Comparison of ENCODE assay signal across 17 cellular contexts in the genomic region with DNA sequence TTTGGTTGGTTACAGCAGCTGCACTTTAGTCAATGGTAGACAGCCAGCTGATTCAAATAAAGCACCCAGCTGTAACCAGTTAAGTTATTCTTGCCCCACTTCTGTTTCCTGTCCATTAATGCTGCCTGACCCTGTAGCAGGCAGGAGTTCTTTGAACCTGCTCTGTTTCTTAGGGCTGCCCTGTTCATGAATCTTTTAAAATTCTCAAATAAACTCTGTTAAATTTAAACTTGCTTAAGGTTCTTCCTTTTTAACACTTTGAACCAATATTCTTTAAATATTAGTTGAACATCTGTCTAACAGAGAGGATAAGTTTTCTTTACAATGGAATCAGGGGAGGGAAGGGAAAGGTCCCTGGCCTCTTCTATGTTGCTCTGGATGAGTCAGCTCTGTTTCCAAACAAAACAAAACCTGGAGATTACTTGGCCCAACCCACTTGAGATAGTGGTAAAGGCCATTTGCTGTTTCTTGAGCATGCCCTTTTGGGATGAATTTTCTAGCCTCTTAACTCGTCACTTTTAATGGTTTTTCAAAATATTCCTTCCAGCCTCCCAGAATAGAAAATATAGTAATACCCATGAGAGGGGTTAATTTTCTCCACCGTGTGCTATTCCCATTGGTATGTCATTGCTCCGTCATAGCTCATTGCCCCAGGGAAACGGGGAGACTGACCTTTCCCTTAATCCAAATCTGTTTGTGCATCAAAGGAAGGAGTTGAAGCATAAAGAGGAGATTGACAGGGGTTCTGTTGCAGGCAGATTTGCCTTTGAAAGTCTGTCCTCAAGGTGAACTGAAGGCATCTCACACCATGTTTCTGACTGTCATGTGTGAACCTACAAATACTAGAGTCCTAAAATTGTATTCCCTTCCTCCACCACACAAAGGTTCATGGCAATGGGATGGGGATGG.
DNase-seq lines count a peak whose midpoint lies in the region; ATAC-seq, FAIRE-seq and TF ChIP-seq lines count a peak whose summit lies in the region.
"Had no signal": no experiment of that assay in that cellular context is flagged by ENCODE, and none has a peak within 500 bp of the region (broad histone marks: within the 10 kb centered on the region; RNA-seq: fewer than 3 reads in every experiment).

No MANE protein-coding gene starts in this region.

- H3K36me3 ChIP-seq in K562 (ENCODE audit: control insufficient read depth, insufficient read depth, low read length) (no peaks in the 10 kb centered on the region), kidney epithelial cell (ENCODE audit: control insufficient read depth, insufficient read depth, low read length) (no peaks in the 10 kb centered on the region)
- H3K36me3 ChIP-seq: Peyer's patch had no signal

- no peaks in the 10 kb centered on the region for H3K9me3 ChIP-seq in K562 (replicated peaks; ENCODE audit: control insufficient read depth, insufficient read depth, low read depth, low read length)
- H3K9me3 ChIP-seq: Peyer's patch had no signal

- H3K4me3 ChIP-seq in K562 (no peak overlapping the region), kidney epithelial cell (ENCODE audit: low read depth, low read length) (no peak overlapping the region)
- H3K4me3 ChIP-seq: Peyer's patch had no signal

- no TSS peak for BruUV-seq in K562 (replicated peaks; lab: Mats Ljungman, UMichigan)

- H3K27ac ChIP-seq in K562 (ENCODE audit: extremely low read depth, low read depth, low read length), result peak overlapping the region; percentile 56
- H3K27ac ChIP-seq: Peyer's patch had no signal

- H3K9me1 ChIP-seq in K562 (ENCODE audit: control insufficient read depth, insufficient read depth, low read length), result no peaks in the 10 kb centered on the region

- in situ Hi-C loops in K562 (cut with MboI), result no loop called here

- H2AFZ ChIP-seq in K562 (ENCODE audit: low read depth, low read length), result peak overlapping the region; percentile 77

- no peak for TF ChIP-seq POLR2A in K562 (conservative IDR thresholded peaks at IDR 0.05)

- ATAC-seq in K562, result peak; percentile 91
- ATAC-seq: activated CD8-positive, alpha-beta memory T cell treated with anti-CD3 and anti-CD28 coated beads, Interleukin-2, amount 10 ng/mL, durations not matched to agents 7 days and 5 days; activated naive CD8-positive, alpha-beta T cell treated with anti-CD3 and anti-CD28 coated beads, Interleukin-2, amount 50 U/mL, for 24 hours; stimulated activated naive B cell treated with anti-CD40 and anti-IgM and Interleukin-4, amounts not matched to agents 10 μg/mL and 1 μg/mL and 100 μg/mL, for 72 hours had no signal

- H3K79me2 ChIP-seq in K562 (ENCODE audit: control insufficient read depth, insufficient read depth, low read length), result no peaks in the 10 kb centered on the region

- peak; percentile 38 for DNase-seq in AG08395 (ENCODE audit: low spot score)
- peak; percentile 60 for DNase-seq in HT-29 (ENCODE audit: low spot score)
- peak in 2 of 4 experiments; percentile 50 to 66 for DNase-seq in K562 (ENCODE audit: extremely low read depth in 1 of 4, low spot score in 3 of 4)
- DNase-seq in kidney epithelial cell (ENCODE audit: low read depth), result peak; percentile 31
- no peak for DNase-seq in NCI-H446 treated with DMSO at 0.1 percent for 48 hours (lab: John Stamatoyannopoulos, UW)
- DNase-seq in ureter (ENCODE audit: low spot score), result no peak
- DNase-seq in NCI-H446 (lab: John Stamatoyannopoulos, UW), result no peak
- DNase-seq in NCI-H345 treated with DMSO at 0.1 percent for 48 hours (lab: John Stamatoyannopoulos, UW; ENCODE audit: unreplicated experiment), result no peak
- DNase-seq: activated CD8-positive, alpha-beta memory T cell treated with anti-CD3 and anti-CD28 coated beads, Interleukin-2, amount 10 ng/mL, durations not matched to agents 7 days and 5 days; activated naive CD8-positive, alpha-beta T cell treated with anti-CD3 and anti-CD28 coated beads, Interleukin-2, amount 50 U/mL, for 24 hours; AML-193; hypothalamus; KBM-7; NCI-H2081 treated with DMSO at 0.1 percent for 48 hours; Peyer's patch; posterior cingulate gyrus; stimulated activated naive B cell treated with anti-CD40 and anti-IgM and Interleukin-4, amounts not matched to agents 10 μg/mL and 1 μg/mL and 100 μg/mL, for 72 hours had no signal

- POLR2A ChIA-PET in K562 (lab: Yijun Ruan, JAX), result interaction anchor here (0.6 to 1.6 kb wide), 5 partner anchors 102 to 292 kb away, joined by 3 to 4 read pairs (median 3); no protein-coding TSS in a partner anchor

- TF ChIP-seq CTCF in K562 (IDR thresholded peaks at IDR 0.05 in 2 of 3, conservative IDR thresholded peaks at IDR 0.05 in 1 of 3; ENCODE audit: insufficient read depth in 2 of 3, low read depth in 1 of 3, low read length in 3 of 3) (no peak), kidney epithelial cell (IDR thresholded peaks at IDR 0.05; ENCODE audit: insufficient read depth, low read length, poor library complexity, severe bottlenecking) (no peak)

- no peak for TF ChIP-seq RAD21 in K562 (CRISPR knock-in tag; conservative IDR thresholded peaks at IDR 0.05 in 1 of 2, IDR thresholded peaks at IDR 0.05 in 1 of 2)

- H3K4me2 ChIP-seq in K562 (ENCODE audit: insufficient read depth, low read length), result peak overlapping the region; percentile 47

- WGBS in K562 (ENCODE audit: insufficient coverage, low coverage, missing lambda C conversion rate), result 15% methylated on average over 4 of the region's 4 CpGs

- intact Hi-C loops in K562 (cut with micrococcal nuclease), result loop anchor here (2.0 kb wide), 1 partner anchor 56 kb away; no protein-coding TSS in a partner anchor

- peak; percentile 30; the same call in 1 of the 2 replicates for TF ChIP-seq EP300 in K562 (IDR thresholded peaks at IDR 0.05; ENCODE audit: low read length)

- CTCF ChIA-PET in K562 (lab: Yijun Ruan, JAX; ENCODE audit: low intra/inter-chr PET ratio), result interaction anchor here (1.3 kb wide), 1 partner anchor 10 kb away, joined by 4 read pairs; no protein-coding TSS in a partner anchor

- no peak overlapping the region for H3K9ac ChIP-seq in K562 (ENCODE audit: insufficient read depth in 1 of 2, low read depth in 2 of 2, low read length in 2 of 2)

- H3K4me1 ChIP-seq in K562 (replicated peaks in 1 of 2; ENCODE audit: control insufficient read depth in 2 of 2, insufficient read depth in 2 of 2, low read length in 2 of 2), result peaks cover 0 to 17% of the 10 kb centered on the region in 2 experiments; a peak in 2 of 5 replicates
- H3K4me1 ChIP-seq: Peyer's patch had no signal

- H3K27me3 ChIP-seq in K562 (ENCODE audit: control insufficient read depth in 2 of 2, insufficient read depth in 2 of 2, low read length in 2 of 2) (no peaks in the 10 kb centered on the region), kidney epithelial cell (ENCODE audit: control insufficient read depth, insufficient read depth, low read length) (no peaks in the 10 kb centered on the region)
- H3K27me3 ChIP-seq: Peyer's patch had no signal

- no peaks in the 10 kb centered on the region for H4K20me1 ChIP-seq in K562 (replicated peaks; ENCODE audit: control insufficient read depth, insufficient read depth, low read length)

- FAIRE-seq in K562 (lab: Jason Lieb, UNC), result peak; percentile 94

TF ChIP-seq in K562, 482 proteins besides CTCF, POLR2A, EP300 and RAD21 (continues in another document):
- TF ChIP-seq ZBTB17 (CRISPR knock-in tag; IDR thresholded peaks at IDR 0.05), result 0 out of 2 replicates have a peak, but pooled peaks have one; percentile 46
- TF ChIP-seq TGIF2 (CRISPR knock-in tag; IDR thresholded peaks at IDR 0.05), result no peak
- no peak for TF ChIP-seq ETV5 (CRISPR knock-in tag; IDR thresholded peaks at IDR 0.05; ENCODE audit: low read depth)
- peak; percentile 32; the same call in 1 of the 2 replicates for TF ChIP-seq ATF7 (IDR thresholded peaks at IDR 0.05)
- peak; percentile 81 for TF ChIP-seq JUN (IDR thresholded peaks at IDR 0.05; ENCODE audit: borderline replicate concordance, low read depth, low read length)
- no peak for TF ChIP-seq JUN (CRISPR knock-in tag; IDR thresholded peaks at IDR 0.05; ENCODE audit: borderline replicate concordance)
- 0 out of 4 replicates have a peak, but pooled peaks of 1 of the 2 experiments have one; percentile 16 for TF ChIP-seq MLLT1 (IDR thresholded peaks at IDR 0.05)
- peak; percentile 73 for TF ChIP-seq DPF2 (IDR thresholded peaks at IDR 0.05)
- peak; percentile 95 for TF ChIP-seq FOSL1 (tag; conservative IDR thresholded peaks at IDR 0.05)

Comparison
In these comparisons a context has a peak if more than half of its experiments do, and no peak if none do; other contexts are left out.
1. DNase-seq: peak in AG08395 (single experiment), HT-29 (single experiment) and kidney epithelial cell (single experiment); none in NCI-H446 treated with DMSO at 0.1 percent for 48 hours (single experiment), ureter (single experiment), NCI-H446 (0 of 2) and NCI-H345 treated with DMSO at 0.1 percent for 48 hours (single experiment).